In the genomic region with DNA sequence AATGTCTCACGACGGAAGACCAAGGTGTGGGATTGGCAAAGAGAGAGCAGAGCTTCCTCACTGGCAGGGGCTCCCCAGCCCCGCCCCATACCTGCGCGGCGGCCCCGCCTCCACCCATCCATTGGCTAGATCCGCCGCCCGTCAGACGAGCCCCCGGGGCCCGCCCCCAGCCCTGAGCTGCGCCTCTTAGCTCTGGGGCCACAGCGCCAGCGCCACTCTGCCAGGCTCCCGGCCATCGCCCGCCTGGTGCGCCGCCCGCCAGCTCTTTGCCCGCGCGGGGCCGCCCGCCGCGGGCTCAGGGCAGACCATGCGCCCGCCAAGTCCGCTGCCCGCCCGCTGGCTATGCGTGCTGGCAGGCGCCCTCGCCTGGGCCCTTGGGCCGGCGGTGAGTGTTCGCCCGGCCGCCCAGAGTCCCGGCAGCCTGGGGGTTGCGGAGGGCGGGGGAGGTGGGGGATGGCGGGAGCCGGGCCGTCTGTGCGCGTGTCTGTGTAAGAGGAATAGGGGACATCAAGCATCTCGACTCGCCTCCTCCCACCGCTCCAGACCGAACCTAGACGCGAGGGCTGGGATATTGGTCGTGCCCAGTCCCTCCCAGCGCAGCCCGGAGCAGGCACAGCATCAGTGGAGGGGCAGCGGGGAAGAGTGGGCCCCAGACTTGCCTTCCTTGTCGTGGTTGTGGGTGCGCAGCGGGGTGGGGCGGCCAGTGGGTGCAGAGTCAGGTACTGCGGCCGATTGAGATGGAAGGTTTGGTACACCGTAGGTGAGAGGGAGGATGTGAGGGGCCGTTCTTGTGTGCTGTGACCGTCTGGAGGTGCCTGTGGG, we compare ENCODE assay signal across 8 cellular contexts. TPM values are rescaled to one million over a fixed set of nuclear protein-coding genes. Genes with fewer than 3 reads are reported as not detected.
DNase-seq lines count a peak whose midpoint lies in the region; ATAC-seq and TF ChIP-seq lines count a peak whose summit lies in the region.

A gene with protein sequence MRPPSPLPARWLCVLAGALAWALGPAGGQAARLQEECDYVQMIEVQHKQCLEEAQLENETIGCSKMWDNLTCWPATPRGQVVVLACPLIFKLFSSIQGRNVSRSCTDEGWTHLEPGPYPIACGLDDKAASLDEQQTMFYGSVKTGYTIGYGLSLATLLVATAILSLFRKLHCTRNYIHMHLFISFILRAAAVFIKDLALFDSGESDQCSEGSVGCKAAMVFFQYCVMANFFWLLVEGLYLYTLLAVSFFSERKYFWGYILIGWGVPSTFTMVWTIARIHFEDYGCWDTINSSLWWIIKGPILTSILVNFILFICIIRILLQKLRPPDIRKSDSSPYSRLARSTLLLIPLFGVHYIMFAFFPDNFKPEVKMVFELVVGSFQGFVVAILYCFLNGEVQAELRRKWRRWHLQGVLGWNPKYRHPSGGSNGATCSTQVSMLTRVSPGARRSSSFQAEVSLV (plus strand): TSS at position 215 of the 822 bp plus-strand sequence. CDS start 93 bp downstream, at position 308.

- H3K36me3 ChIP-seq in CD8-positive, alpha-beta T cell (ENCODE audit: insufficient read depth, low read length): no peaks in the 10 kb centered on the region
- H3K36me3 ChIP-seq in OCI-LY1 (ENCODE audit: insufficient read depth, low read length): no peaks in the 10 kb centered on the region
- H3K36me3 ChIP-seq in fibroblast of lung (ENCODE audit: control insufficient read depth, insufficient read depth, low read length): no peaks in the 10 kb centered on the region

- peaks cover 49% of the 10 kb centered on the region for H3K4me1 Mint-ChIP-seq in CD8-positive, alpha-beta T cell (ENCODE audit: low read depth)
- H3K4me1 Mint-ChIP-seq in activated T-cell treated with anti-CD3 and anti-CD28 coated beads, Interleukin-2, amount 50 U/mL, for 72 hours (ENCODE audit: low read depth): peaks cover 50% of the 10 kb centered on the region
- H3K4me1 Mint-ChIP-seq in nephron progenitor cell: peaks cover 18% of the 10 kb centered on the region

- H3K79me2 ChIP-seq in OCI-LY1 (ENCODE audit: insufficient read depth, low read length): no peaks in the 10 kb centered on the region
- no peaks in the 10 kb centered on the region for H3K79me2 ChIP-seq in fibroblast of lung (ENCODE audit: control insufficient read depth, insufficient read depth, low read length)

- peak within 1 kb of the TSS; percentile 93 for H2AFZ ChIP-seq in OCI-LY1 (ENCODE audit: low read length)
- H2AFZ ChIP-seq in fibroblast of lung (ENCODE audit: low read length): no peak within 1 kb of the TSS

- no peak for TF ChIP-seq CTCF in CD8-positive, alpha-beta T cell (IDR thresholded peaks at IDR 0.05)
- no peak for TF ChIP-seq CTCF in OCI-LY1 (IDR thresholded peaks at IDR 0.05; ENCODE audit: low read length)
- no peak for TF ChIP-seq CTCF in fibroblast of lung (conservative IDR thresholded peaks at IDR 0.05 in 1 of 2, IDR thresholded peaks at IDR 0.05 in 1 of 2; ENCODE audit: low read depth in 1 of 2, low read length in 2 of 2)
- no peak for TF ChIP-seq CTCF in nephron progenitor cell (IDR thresholded peaks at IDR 0.05)

- H3K27me3 ChIP-seq in CD8-positive, alpha-beta T cell (ENCODE audit: insufficient read depth, low read length): peaks cover 7% of the 10 kb centered on the region
- peaks cover 9% of the 10 kb centered on the region; the same call in 1 of the 2 replicates for H3K27me3 ChIP-seq in OCI-LY1 (ENCODE audit: insufficient read depth, low read length)
- H3K27me3 ChIP-seq in fibroblast of lung (ENCODE audit: control insufficient read depth, insufficient read depth, low read length): peaks cover 33% of the 10 kb centered on the region

- intact Hi-C loops in CD8-positive, alpha-beta T cell (cut with DNase I, micrococcal nuclease): loop anchor here (1.0 to 10.0 kb wide), 12 partner anchors 34 to 1835 kb away; a partner anchor contains a TSS

- peak; percentile 90 to 97 (median 92) for DNase-seq in CD8-positive, alpha-beta T cell
- DNase-seq in activated T-cell treated with anti-CD3 and anti-CD28 coated beads, Interleukin-2, amount 50 U/mL, for 72 hours: peak; percentile 94 to 95
- DNase-seq in fibroblast of lung (ENCODE audit: low read depth in 2 of 2) (peak in 1 of 2 donors; percentile 8), nephron progenitor cell (peak; percentile 90)
- peak; percentile 91 for DNase-seq in stimulated activated naive CD8-positive, alpha-beta T cell treated with anti-CD3 and anti-CD28 coated beads, Interleukin-15, Interleukin-2, amounts not matched to agents 100 U/mL and 50 U/mL, for 24 hours

- H3K27me3 Mint-ChIP-seq in CD8-positive, alpha-beta T cell (ENCODE audit: low read depth): peaks cover 16% of the 10 kb centered on the region
- peaks cover 38% of the 10 kb centered on the region for H3K27me3 Mint-ChIP-seq in activated T-cell treated with anti-CD3 and anti-CD28 coated beads, Interleukin-2, amount 50 U/mL, for 72 hours (ENCODE audit: low read depth)
- peaks cover 73% of the 10 kb centered on the region for H3K27me3 Mint-ChIP-seq in nephron progenitor cell (ENCODE audit: low read depth, poor library complexity)

- peak within 1 kb of the TSS; percentile 91 for H3K27ac Mint-ChIP-seq in CD8-positive, alpha-beta T cell
- no peak within 1 kb of the TSS for H3K27ac Mint-ChIP-seq in activated T-cell treated with anti-CD3 and anti-CD28 coated beads, Interleukin-2, amount 50 U/mL, for 72 hours
- H3K27ac Mint-ChIP-seq in nephron progenitor cell: no peak within 1 kb of the TSS

- peak within 1 kb of the TSS; percentile 96 for H3K4me2 ChIP-seq in OCI-LY1 (ENCODE audit: low read length)
- peak within 1 kb of the TSS; percentile 25 for H3K4me2 ChIP-seq in fibroblast of lung (ENCODE audit: extremely low read depth, insufficient read depth, low read length)

- no peaks in the 10 kb centered on the region for H3K9me3 Mint-ChIP-seq in CD8-positive, alpha-beta T cell
- H3K9me3 Mint-ChIP-seq in activated T-cell treated with anti-CD3 and anti-CD28 coated beads, Interleukin-2, amount 50 U/mL, for 72 hours: no peaks in the 10 kb centered on the region
- no peaks in the 10 kb centered on the region for H3K9me3 Mint-ChIP-seq in nephron progenitor cell

- peaks cover 52% of the 10 kb centered on the region for H3K4me1 ChIP-seq in CD8-positive, alpha-beta T cell (ENCODE audit: insufficient read depth, low read length)
- peaks cover 10% of the 10 kb centered on the region for H3K4me1 ChIP-seq in OCI-LY1 (ENCODE audit: insufficient read depth, low read length, severe bottlenecking)
- no peaks in the 10 kb centered on the region for H3K4me1 ChIP-seq in fibroblast of lung (ENCODE audit: control insufficient read depth, extremely low read depth, insufficient read depth, low read length)

- H3F3A ChIP-seq in OCI-LY1 (ENCODE audit: insufficient read depth, low read length): no peaks in the 10 kb centered on the region

- peak within 1 kb of the TSS; percentile 95 for H3K4me3 ChIP-seq in CD8-positive, alpha-beta T cell (ENCODE audit: low read depth, low read length)
- H3K4me3 ChIP-seq in OCI-LY1 (ENCODE audit: low read depth, low read length, poor library complexity, severe bottlenecking): peak within 1 kb of the TSS; percentile 67
- peak within 1 kb of the TSS in 2 of 4 experiments; percentile 7 to 36 for H3K4me3 ChIP-seq in fibroblast of lung (replicated peaks in 1 of 4; ENCODE audit: control extremely low read depth in 1 of 4, insufficient read depth in 1 of 4, low read depth in 3 of 4, low read length in 4 of 4)

- H3K4me3 Mint-ChIP-seq in CD8-positive, alpha-beta T cell: peak within 1 kb of the TSS; percentile 95
- peak within 1 kb of the TSS; percentile 92 to 93 for H3K4me3 Mint-ChIP-seq in activated T-cell treated with anti-CD3 and anti-CD28 coated beads, Interleukin-2, amount 50 U/mL, for 72 hours
- peak within 1 kb of the TSS; percentile 87 for H3K4me3 Mint-ChIP-seq in nephron progenitor cell

- CTCF ChIA-PET in CD8-positive, alpha-beta T cell (lab: Charles Lee): interaction anchor here (0.7 to 15.6 kb wide), 21 partner anchors 8 to 243 kb away, joined by 3 to 556 read pairs (median 7); no protein-coding TSS in a partner anchor

- POLR2A ChIA-PET in CD8-positive, alpha-beta T cell (lab: Charles Lee): interaction anchor here (0.7 to 3.7 kb wide), 20 partner anchors 11 to 540 kb away, joined by 3 to 20 read pairs (median 4); a partner anchor contains a TSS

- peak within 1 kb of the TSS; percentile 62 for H3K27ac ChIP-seq in CD8-positive, alpha-beta T cell (ENCODE audit: low read depth, low read length)
- no peak within 1 kb of the TSS for H3K27ac ChIP-seq in OCI-LY1 (ENCODE audit: low read depth, low read length, poor library complexity, severe bottlenecking)
- H3K27ac ChIP-seq in fibroblast of lung (ENCODE audit: insufficient read depth, low read length): no peak within 1 kb of the TSS

- H4K20me1 ChIP-seq in OCI-LY1 (ENCODE audit: insufficient read depth, low read length) (no peaks in the 10 kb centered on the region), fibroblast of lung (ENCODE audit: control insufficient read depth, extremely low read depth, insufficient read depth, low read length) (no peaks in the 10 kb centered on the region)

- no peaks in the 10 kb centered on the region for H3K9me2 ChIP-seq in OCI-LY1 (ENCODE audit: low read depth, low read length)

- H3K9me3 ChIP-seq in CD8-positive, alpha-beta T cell (ENCODE audit: low read length): no peaks in the 10 kb centered on the region
- H3K9me3 ChIP-seq in OCI-LY1 (ENCODE audit: low read length): no peaks in the 10 kb centered on the region
- H3K9me3 ChIP-seq in fibroblast of lung (ENCODE audit: control insufficient read depth, insufficient read depth, low read depth, low read length): no peaks in the 10 kb centered on the region

- H3K9ac ChIP-seq in OCI-LY1 (ENCODE audit: low read length) (peak within 1 kb of the TSS; percentile 39; the same call in 1 of the 2 replicates), fibroblast of lung (ENCODE audit: insufficient read depth, low read length) (no peak within 1 kb of the TSS)

- peaks cover 7% of the 10 kb centered on the region for H3K36me3 Mint-ChIP-seq in CD8-positive, alpha-beta T cell
- no peaks in the 10 kb centered on the region for H3K36me3 Mint-ChIP-seq in activated T-cell treated with anti-CD3 and anti-CD28 coated beads, Interleukin-2, amount 50 U/mL, for 72 hours (ENCODE audit: insufficient read depth in 2 of 2)
- H3K36me3 Mint-ChIP-seq in nephron progenitor cell (ENCODE audit: low read depth): no peaks in the 10 kb centered on the region

- ATAC-seq in CD8-positive, alpha-beta T cell: peak; percentile 97
- ATAC-seq in GM19455 (IDR thresholded peaks at IDR 0.05; ENCODE audit: unreplicated experiment): peak; percentile 95
- ATAC-seq in HG03575 (IDR thresholded peaks at IDR 0.05; ENCODE audit: extremely low read depth, insufficient number of reproducible peaks, low FRiP score, unreplicated experiment): peak; percentile 46
- peak; percentile 93 to 95 for ATAC-seq in activated T-cell treated with anti-CD3 and anti-CD28 coated beads, Interleukin-2, amount 50 U/mL, for 72 hours (replicated peaks in 1 of 2)
- peak; percentile 95 for ATAC-seq in stimulated activated naive CD8-positive, alpha-beta T cell treated with anti-CD3 and anti-CD28 coated beads, Interleukin-15, Interleukin-2, amounts not matched to agents 100 U/mL and 50 U/mL, for 24 hours

RNA-seq across cellular contexts. Expression of the gene that starts here (rescaled TPM):
- total RNA-seq in CD8-positive, alpha-beta T cell: 10 to 100 TPM; 31.2 to 34.3 TPM
- total RNA-seq in activated T-cell treated with anti-CD3 and anti-CD28 coated beads, Interleukin-2, amount 50 U/mL, for 72 hours: 1 to 10 TPM; 5.6 to 6.6 TPM
- not detected in 2 replicates for total RNA-seq in fibroblast of lung
- polyA plus RNA-seq in fibroblast of lung: 0.02 and 0.11 TPM in 2 replicates
- 0.08 and 0.17 TPM in 2 replicates for polyA plus RNA-seq in fibroblast of lung (2012)
- not detected in 2 replicates for polyA minus RNA-seq in fibroblast of lung (ENCODE audit: low replicate concordance)

Comparison
In these comparisons a context has a peak if more than half of its experiments do, and no peak if none do; other contexts are left out.
1. RNA of the gene that starts here (total RNA-seq): 31.2 to 34.3 TPM in CD8-positive, alpha-beta T cell; 5.6 to 6.6 TPM in activated T-cell treated with anti-CD3 and anti-CD28 coated beads, Interleukin-2, amount 50 U/mL, for 72 hours and not detected in fibroblast of lung; every median in the first group is over 4 times any median in the second.
2. ATAC-seq: peak in every context shown above with its lines; median percentile 97 in CD8-positive, alpha-beta T cell; 95 in GM19455; 95 in stimulated activated naive CD8-positive, alpha-beta T cell treated with anti-CD3 and anti-CD28 coated beads, Interleukin-15, Interleukin-2, amounts not matched to agents 100 U/mL and 50 U/mL, for 24 hours; 94 in activated T-cell treated with anti-CD3 and anti-CD28 coated beads, Interleukin-2, amount 50 U/mL, for 72 hours; 46 in HG03575.
3. Peak in every context shown above with its lines, with median percentiles within 50 percentile points of each other: H3K4me3 Mint-ChIP-seq.